ENCODE assay signal across 20 cellular contexts in the genomic region with DNA sequence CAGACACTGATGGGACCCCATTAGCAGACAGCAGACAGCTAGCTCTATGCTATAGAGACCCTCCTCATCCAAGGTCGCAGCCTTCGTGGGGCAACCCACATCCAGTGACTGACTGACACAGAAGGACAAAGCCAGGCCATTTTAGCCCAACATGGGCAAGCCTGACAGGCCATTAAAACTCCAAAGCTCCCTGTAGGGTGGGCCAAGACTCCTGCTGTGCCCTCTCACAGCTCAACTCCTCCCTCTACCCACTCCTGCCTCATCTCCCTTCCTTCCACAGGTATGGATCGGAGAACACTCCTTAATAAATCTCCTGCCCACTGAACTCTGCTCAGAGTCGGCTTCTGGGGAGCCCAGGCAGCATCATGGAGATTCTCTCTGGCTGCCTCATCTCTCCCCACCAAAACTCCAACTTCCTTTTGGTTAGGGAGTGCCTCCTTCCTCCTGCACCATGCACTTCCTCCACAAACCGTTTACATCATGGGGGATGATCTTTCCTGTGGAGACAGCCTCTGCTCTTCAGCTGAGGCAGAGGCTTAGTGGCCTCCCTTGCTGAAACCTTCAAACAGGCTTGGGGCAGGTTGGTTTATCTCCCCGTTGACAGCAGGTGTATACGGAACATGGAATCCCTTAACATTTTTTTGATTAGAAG.
DNase-seq lines count a peak whose midpoint lies in the region; ATAC-seq and TF ChIP-seq lines count a peak whose summit lies in the region.
"Had no signal": no experiment of that assay in that cellular context is flagged by ENCODE, and none has a peak within 500 bp of the region (broad histone marks: within the 10 kb centered on the region; RNA-seq: fewer than 3 reads in every experiment).

No MANE protein-coding gene starts in this region.

- no peak for TF ChIP-seq EP300 in transverse colon (IDR thresholded peaks at IDR 0.05; ENCODE audit: low read depth)

- no peak for TF ChIP-seq CTCF in DND-41 (IDR thresholded peaks at IDR 0.05; ENCODE audit: borderline replicate concordance, extremely low read depth, low read length, poor library complexity, severe bottlenecking)
- no peak for TF ChIP-seq CTCF in transverse colon (IDR thresholded peaks at IDR 0.05)

- H3K27ac ChIP-seq in DND-41 (ENCODE audit: low read length), result no peak overlapping the region
- H3K27ac ChIP-seq in transverse colon, result no peak overlapping the region
- H3K27ac ChIP-seq: C4-2B, GM23248, right atrium auricular region had no signal

- H3K9me3 Mint-ChIP-seq in T-helper 1 cell treated with Interleukin-12 subunit alpha and Interleukin-12 subunit beta and Interleukin-4 antibody, amounts not matched to agents 30 μg/mL and 1 μg/mL, for 36 hours, result no peaks in the 10 kb centered on the region
- no peaks in the 10 kb centered on the region for H3K9me3 Mint-ChIP-seq in memory B cell
- H3K9me3 Mint-ChIP-seq: T-cell had no signal

- intact Hi-C loops in transverse colon (cut with DNase I; ENCODE audit: low total_unique reads), result no loop called here

- H3K27me3 Mint-ChIP-seq in T-helper 1 cell treated with Interleukin-12 subunit alpha and Interleukin-12 subunit beta and Interleukin-4 antibody, amounts not matched to agents 30 μg/mL and 1 μg/mL, for 36 hours (ENCODE audit: low read depth), result no peaks in the 10 kb centered on the region
- no peaks in the 10 kb centered on the region for H3K27me3 Mint-ChIP-seq in memory B cell
- H3K27me3 Mint-ChIP-seq: T-cell had no signal

- ATAC-seq in DND-41 (ENCODE audit: insufficient read depth, low read depth), result peak; percentile 33; the same call in 1 of the 3 replicates
- ATAC-seq in memory B cell (ENCODE audit: low read depth), result no peak
- no peak for ATAC-seq in GM18517 (IDR thresholded peaks at IDR 0.05; ENCODE audit: unreplicated experiment)
- ATAC-seq in GM21529 (IDR thresholded peaks at IDR 0.05; ENCODE audit: unreplicated experiment), result no peak
- ATAC-seq: esophagus mucosa, T-cell had no signal

- H4K20me1 ChIP-seq in DND-41 (ENCODE audit: insufficient read depth, low read length), result no peaks in the 10 kb centered on the region

- H3K4me1 ChIP-seq in DND-41 (ENCODE audit: insufficient read depth, low read length) (no peaks in the 10 kb centered on the region), transverse colon (peaks cover 0 to 8% (median 4%) of the 10 kb centered on the region in 4 donors)
- H3K4me1 ChIP-seq: right atrium auricular region had no signal

- H3K36me3 Mint-ChIP-seq in T-helper 1 cell treated with Interleukin-12 subunit alpha and Interleukin-12 subunit beta and Interleukin-4 antibody, amounts not matched to agents 30 μg/mL and 1 μg/mL, for 36 hours (ENCODE audit: low read depth), result peaks cover 30% of the 10 kb centered on the region
- H3K36me3 Mint-ChIP-seq in memory B cell, result peaks cover 27% of the 10 kb centered on the region

- TF ChIP-seq POLR2A in transverse colon (IDR thresholded peaks at IDR 0.05), result no peak

- H3K4me3 ChIP-seq in DND-41 (ENCODE audit: low read depth in 1 of 2, low read length in 2 of 2) (no peak overlapping the region), transverse colon (no peak overlapping the region)
- H3K4me3 ChIP-seq: GM23248, right atrium auricular region had no signal

- no peak overlapping the region for H3K4me3 Mint-ChIP-seq in T-helper 1 cell treated with Interleukin-12 subunit alpha and Interleukin-12 subunit beta and Interleukin-4 antibody, amounts not matched to agents 30 μg/mL and 1 μg/mL, for 36 hours
- H3K4me3 Mint-ChIP-seq in memory B cell, result no peak overlapping the region
- H3K4me3 Mint-ChIP-seq: neural crest cell, T-cell had no signal

- H3K4me2 ChIP-seq in DND-41 (ENCODE audit: insufficient read depth, low read length), result no peak overlapping the region

- H3K4me1 Mint-ChIP-seq in T-helper 1 cell treated with Interleukin-12 subunit alpha and Interleukin-12 subunit beta and Interleukin-4 antibody, amounts not matched to agents 30 μg/mL and 1 μg/mL, for 36 hours (ENCODE audit: low read depth), result peaks cover 6% of the 10 kb centered on the region
- H3K4me1 Mint-ChIP-seq in memory B cell, result peaks cover 20% of the 10 kb centered on the region

- H3K27me3 ChIP-seq in DND-41 (ENCODE audit: insufficient read depth, low read length, poor library complexity) (no peaks in the 10 kb centered on the region), transverse colon (no peaks in the 10 kb centered on the region)
- H3K27me3 ChIP-seq: right atrium auricular region had no signal

- peak overlapping the region; percentile 22; the same call in 1 of the 2 replicates for H2AFZ ChIP-seq in DND-41 (ENCODE audit: low read depth, low read length)
- H2AFZ ChIP-seq: GM23248 had no signal

- 82 to 100% methylated on average over 2 to 7 of the region's 7 CpGs for WGBS in transverse colon (ENCODE audit: low coverage in 1 of 2), 2 donors

- H3K9ac ChIP-seq in DND-41 (ENCODE audit: low read depth, low read length), result no peak overlapping the region
- H3K9ac ChIP-seq: GM23248 had no signal

- no peaks in the 10 kb centered on the region for H3K36me3 ChIP-seq in DND-41 (ENCODE audit: insufficient read depth, low read length)
- H3K36me3 ChIP-seq in transverse colon, result no peaks in the 10 kb centered on the region
- H3K36me3 ChIP-seq: right atrium auricular region had no signal

- H3K79me2 ChIP-seq in DND-41 (ENCODE audit: insufficient read depth, low read length), result no peaks in the 10 kb centered on the region

- DNase-seq in T-helper 1 cell (no peak), DND-41 (no peak), SKM-1 treated with dmso at 0.1 percent for 144 hours (lab: John Stamatoyannopoulos, UW; ENCODE audit: unreplicated experiment) (peak; percentile 47), memory B cell (ENCODE audit: low spot score in 2 of 2) (no peak), transverse colon (no peak)
- DNase-seq: 8988T; activated CD4-positive, CD25-positive, alpha-beta regulatory T cell treated with anti-CD3 and anti-CD28 coated beads, Interleukin-2, amount 50 U/mL, for 72 hours; GM23248; mammary epithelial cell; NCI-H2081; NCI-H526; substantia nigra; T-cell had no signal

- H3K9me3 ChIP-seq in DND-41 (ENCODE audit: insufficient read depth, low read length, severe bottlenecking), result no peaks in the 10 kb centered on the region
- no peaks in the 10 kb centered on the region for H3K9me3 ChIP-seq in transverse colon
- H3K9me3 ChIP-seq: right atrium auricular region had no signal

- in situ Hi-C loops in transverse colon (cut with MboI; ENCODE audit: low pct_ligation_motif_present in 1 of 4, low pct_unique_long_range_greater_than_20kb in 1 of 4, low sequenced_read_pairs in 3 of 4), result loop anchor here in 2 of 4 donors (10.0 kb wide), 1 partner anchor 578 kb away; no protein-coding TSS in a partner anchor

- H3K27ac Mint-ChIP-seq in T-helper 1 cell treated with Interleukin-12 subunit alpha and Interleukin-12 subunit beta and Interleukin-4 antibody, amounts not matched to agents 30 μg/mL and 1 μg/mL, for 36 hours, result peak overlapping the region; percentile 47
- H3K27ac Mint-ChIP-seq in memory B cell, result peak overlapping the region; percentile 65
